21 cellular contexts compared by ENCODE assay signal in genomic region chrX:114500622-114501021, GRCh38.
"Had no signal": no experiment of that assay in that cellular context is flagged by ENCODE, and none has a peak within 500 bp of the region (broad histone marks: within the 10 kb centered on the region; RNA-seq: fewer than 3 reads in every experiment).

No MANE protein-coding gene starts in this region.

- H3K4me1 Mint-ChIP-seq: activated naive CD8-positive, alpha-beta T cell treated with anti-CD3 and anti-CD28 coated beads, Interleukin-2, amount 10 ng/mL, durations not matched to agents 7 days and 5 days; naive thymus-derived CD8-positive, alpha-beta T cell; stimulated activated naive B cell treated with anti-CD40 and anti-IgM and Interleukin-4, amounts not matched to agents 10 μg/mL and 1 μg/mL and 100 μg/mL, for 72 hours had no signal

- H3K4me1 ChIP-seq: esophagus squamous epithelium, prostate gland, right lobe of liver, spleen had no signal

- H3K27me3 Mint-ChIP-seq: activated CD4-positive, alpha-beta memory T cell treated with anti-CD3 and anti-CD28 coated beads for 36 hours; activated naive CD8-positive, alpha-beta T cell treated with anti-CD3 and anti-CD28 coated beads, Interleukin-2, amount 10 ng/mL, durations not matched to agents 7 days and 5 days; naive thymus-derived CD8-positive, alpha-beta T cell had no signal

- H3K27ac ChIP-seq: esophagus squamous epithelium, prostate gland, right lobe of liver, spleen had no signal

- H3K27me3 ChIP-seq: right lobe of liver, spleen had no signal

- H3K9me3 ChIP-seq: esophagus squamous epithelium, prostate gland, right lobe of liver, spleen had no signal

- H3K36me3 ChIP-seq: esophagus squamous epithelium, prostate gland, right lobe of liver, spleen had no signal

- H3K4me3 ChIP-seq: esophagus squamous epithelium, prostate gland, right lobe of liver, spleen had no signal

- H3K36me3 Mint-ChIP-seq: activated CD4-positive, alpha-beta memory T cell treated with anti-CD3 and anti-CD28 coated beads for 36 hours; activated naive CD8-positive, alpha-beta T cell treated with anti-CD3 and anti-CD28 coated beads, Interleukin-2, amount 10 ng/mL, durations not matched to agents 7 days and 5 days; naive thymus-derived CD8-positive, alpha-beta T cell; stimulated activated naive B cell treated with anti-CD40 and anti-IgM and Interleukin-4, amounts not matched to agents 10 μg/mL and 1 μg/mL and 100 μg/mL, for 72 hours had no signal

- H3K27ac Mint-ChIP-seq: activated CD4-positive, alpha-beta memory T cell treated with anti-CD3 and anti-CD28 coated beads for 36 hours; activated naive CD8-positive, alpha-beta T cell treated with anti-CD3 and anti-CD28 coated beads, Interleukin-2, amount 10 ng/mL, durations not matched to agents 7 days and 5 days; naive thymus-derived CD8-positive, alpha-beta T cell; stimulated activated naive B cell treated with anti-CD40 and anti-IgM and Interleukin-4, amounts not matched to agents 10 μg/mL and 1 μg/mL and 100 μg/mL, for 72 hours had no signal

- H3K9me3 Mint-ChIP-seq: activated naive CD8-positive, alpha-beta T cell treated with anti-CD3 and anti-CD28 coated beads, Interleukin-2, amount 10 ng/mL, durations not matched to agents 7 days and 5 days; stimulated activated naive B cell treated with anti-CD40 and anti-IgM and Interleukin-4, amounts not matched to agents 10 μg/mL and 1 μg/mL and 100 μg/mL, for 72 hours had no signal

- DNase-seq: activated CD4-positive, alpha-beta memory T cell treated with anti-CD3 and anti-CD28 coated beads for 36 hours; activated CD4-positive, alpha-beta T cell treated with anti-CD3 and anti-CD28 coated beads for 1 hour; activated gamma-delta T cell; activated naive CD8-positive, alpha-beta T cell treated with anti-CD3 and anti-CD28 coated beads, Interleukin-2, amount 10 ng/mL, durations not matched to agents 7 days and 5 days; activated T-cell treated with anti-CD3 and anti-CD28 coated beads, Interleukin-2, amount 50 U/mL, for 48 hours; anterior cingulate cortex; esophagus squamous epithelium; foreskin fibroblast; head of caudate nucleus; mammary epithelial cell; naive thymus-derived CD8-positive, alpha-beta T cell; occipital lobe; right lobe of liver; spleen; stimulated activated CD4-positive, alpha-beta T cell treated with anti-CD3 and anti-CD28 coated beads, Interleukin-1b, Interleukin-23, amount 100 ng/mL, for 48 hours; stimulated activated naive B cell treated with anti-CD40 and anti-IgM and Interleukin-4, amounts not matched to agents 10 μg/mL and 1 μg/mL and 100 μg/mL, for 72 hours; T-helper 9 cell; trophoblast cell had no signal

- FAIRE-seq: islet of Langerhans had no signal

- H3K4me3 Mint-ChIP-seq: activated CD4-positive, alpha-beta memory T cell treated with anti-CD3 and anti-CD28 coated beads for 36 hours; activated naive CD8-positive, alpha-beta T cell treated with anti-CD3 and anti-CD28 coated beads, Interleukin-2, amount 10 ng/mL, durations not matched to agents 7 days and 5 days; naive thymus-derived CD8-positive, alpha-beta T cell; stimulated activated naive B cell treated with anti-CD40 and anti-IgM and Interleukin-4, amounts not matched to agents 10 μg/mL and 1 μg/mL and 100 μg/mL, for 72 hours had no signal

- ATAC-seq: left lobe of liver; naive thymus-derived CD8-positive, alpha-beta T cell; right lobe of liver; stimulated activated naive B cell treated with anti-CD40 and anti-IgM and Interleukin-4, amounts not matched to agents 10 μg/mL and 1 μg/mL and 100 μg/mL, for 72 hours had no signal
